1 cellular context compared by ENCODE assay signal in the genomic region with DNA sequence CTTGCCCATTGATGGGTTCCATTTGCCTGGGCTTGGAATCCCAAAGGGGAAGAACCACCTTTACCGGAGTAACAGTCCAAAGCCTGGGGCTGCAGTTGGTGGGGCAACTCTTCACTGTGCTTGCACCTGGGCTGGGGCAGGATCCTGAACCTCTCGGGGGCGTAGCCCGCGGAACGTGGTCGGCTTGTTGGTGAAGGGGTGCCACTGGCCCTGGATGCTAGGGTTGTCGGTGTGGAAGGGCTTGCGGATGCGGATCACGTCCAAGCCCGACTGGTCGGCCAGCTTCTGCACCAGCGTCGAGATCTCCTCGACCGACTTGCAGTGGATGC.
TF ChIP-seq lines count a peak whose summit lies in the region.

No MANE protein-coding gene starts in this region.

TF ChIP-seq in endothelial cell of umbilical vein, 7 proteins besides CTCF, POLR2A, EP300 and RAD21:
- TF ChIP-seq EZH2 (IDR thresholded peaks at IDR 0.05; ENCODE audit: borderline replicate concordance, low read depth, low read length, severe bottlenecking) (no peak), GATA2 (IDR thresholded peaks at IDR 0.05; ENCODE audit: insufficient read depth, insufficient read length, low read depth, low read length) (no peak), MAX (IDR thresholded peaks at IDR 0.05; ENCODE audit: insufficient read depth, insufficient read length) (no peak), JUN (IDR thresholded peaks at IDR 0.05; ENCODE audit: borderline replicate concordance, insufficient read depth, insufficient read length, low read depth) (no peak), POLR2AphosphoS5 (IDR thresholded peaks at IDR 0.05; ENCODE audit: insufficient read depth, low read depth, low read length) (no peak), MYC (IDR thresholded peaks at IDR 0.05; ENCODE audit: low read depth, low read length) (no peak), FOS (IDR thresholded peaks at IDR 0.05; ENCODE audit: borderline replicate concordance, insufficient read depth, low read length) (no peak)
